Comparison of ENCODE assay signal across 8 cellular contexts in the genomic region with DNA sequence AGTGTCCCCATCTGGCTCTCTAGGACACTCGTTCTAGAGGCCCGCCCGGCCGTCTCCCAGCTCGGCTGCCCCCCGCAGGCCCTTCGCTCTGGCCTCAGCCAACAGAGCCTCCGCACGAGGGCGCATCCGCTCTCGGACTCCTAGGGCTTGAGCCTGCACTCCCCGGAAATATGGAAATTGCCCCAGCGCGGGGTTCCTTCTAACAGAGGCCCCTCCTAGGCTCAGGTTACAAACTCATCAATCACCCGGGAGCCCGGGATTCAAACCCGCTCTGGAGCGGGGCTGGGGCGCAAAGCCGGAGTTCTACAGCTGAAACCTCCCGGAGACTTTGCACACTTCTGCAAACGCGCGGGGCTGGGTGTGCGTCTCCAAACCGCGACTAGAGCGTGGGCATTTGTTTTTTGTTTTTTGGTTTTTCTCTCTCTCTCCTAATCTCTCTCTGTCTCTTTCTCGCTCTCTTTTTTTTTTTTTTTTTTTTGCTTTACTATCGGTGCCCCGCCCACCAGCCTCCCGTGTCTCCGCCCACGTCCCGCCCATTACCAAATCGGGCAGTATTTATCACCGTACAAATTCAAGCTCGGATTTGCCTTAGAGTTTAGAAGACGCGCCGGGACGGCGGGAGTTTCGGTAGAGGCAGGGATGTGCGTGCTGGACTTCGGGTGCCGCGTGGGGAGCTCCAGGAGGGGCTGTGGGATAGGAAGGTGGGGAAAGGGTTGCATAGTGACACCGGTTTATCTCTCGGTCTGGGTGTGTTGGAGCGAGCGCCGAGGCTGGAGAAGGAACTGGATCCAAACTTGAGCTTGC. TPM values are rescaled to one million over a fixed set of nuclear protein-coding genes. Genes with fewer than 3 reads are reported as not detected.
DNase-seq lines count a peak whose midpoint lies in the region; ATAC-seq and TF ChIP-seq lines count a peak whose summit lies in the region.

No MANE protein-coding gene starts in this region.

- H3K23ac ChIP-seq in H9 (ENCODE audit: insufficient read length, low read depth, low read length): no peak overlapping the region

- H3K4me1 ChIP-seq in H9 (ENCODE audit: insufficient read depth, low read length): peaks cover 12% of the 10 kb centered on the region; the same call in 1 of the 2 replicates
- peaks cover 0 to 40% of the 10 kb centered on the region in 2 experiments; a peak in 2 of 4 replicates for H3K4me1 ChIP-seq in SK-N-SH (ENCODE audit: control insufficient read depth in 1 of 2, insufficient read depth in 2 of 2, low read depth in 1 of 2, low read length in 1 of 2)
- no peaks in the 10 kb centered on the region for H3K4me1 ChIP-seq in breast epithelium
- H3K4me1 ChIP-seq in smooth muscle cell (ENCODE audit: low read depth): peaks cover 27% of the 10 kb centered on the region

- H3K27ac Mint-ChIP-seq in H9: no peak overlapping the region

- H3K9me3 ChIP-seq in H9 (ENCODE audit: control insufficient read depth, low read depth, low read length): no peaks in the 10 kb centered on the region
- no peaks in the 10 kb centered on the region for H3K9me3 ChIP-seq in SK-N-SH
- no peaks in the 10 kb centered on the region for H3K9me3 ChIP-seq in breast epithelium
- no peaks in the 10 kb centered on the region for H3K9me3 ChIP-seq in smooth muscle cell (replicated peaks; ENCODE audit: low read depth)

- H3F3A ChIP-seq in SK-N-SH (replicated peaks; ENCODE audit: insufficient read depth): peaks cover 48% of the 10 kb centered on the region
- H3F3A ChIP-seq in smooth muscle cell (ENCODE audit: low read depth): peaks cover 6% of the 10 kb centered on the region

- no peak overlapping the region for H2AK5ac ChIP-seq in H9 (ENCODE audit: insufficient read length, low read length)

- no peak overlapping the region for H4K91ac ChIP-seq in H9 (ENCODE audit: insufficient read length, low read depth, low read length)

- no peak overlapping the region for H2BK120ac ChIP-seq in H9 (ENCODE audit: low read depth, low read length, poor library complexity, severe bottlenecking)

- peak; percentile 40; the same call in 1 of the 2 replicates for TF ChIP-seq RAD21 in SK-N-SH (IDR thresholded peaks at IDR 0.05; ENCODE audit: low read length)

- no peak for TF ChIP-seq EP300 in SK-N-SH (IDR thresholded peaks at IDR 0.05; ENCODE audit: borderline replicate concordance in 1 of 2, low read depth in 1 of 2, low read length in 1 of 2)

- H3K4me3 Mint-ChIP-seq in H9: peak overlapping the region; percentile 77 to 94

- peak; percentile 83 for TF ChIP-seq CTCF in AG10803 (conservative IDR thresholded peaks at IDR 0.05; ENCODE audit: low read length)
- peak; percentile 77 for TF ChIP-seq CTCF in H9 (conservative IDR thresholded peaks at IDR 0.05)
- peak; percentile 80 for TF ChIP-seq CTCF in SK-N-SH (IDR thresholded peaks at IDR 0.05)
- TF ChIP-seq CTCF in breast epithelium (IDR thresholded peaks at IDR 0.05): peak in 1 of 3 donors; percentile 45
- TF ChIP-seq CTCF in smooth muscle cell (IDR thresholded peaks at IDR 0.05; ENCODE audit: borderline replicate concordance, insufficient read depth, poor library complexity, severe bottlenecking): peak; percentile 72

- no peak overlapping the region for H3K4ac ChIP-seq in H9 (ENCODE audit: low read depth, low read length)

- no peak overlapping the region for H3K56ac ChIP-seq in H9 (ENCODE audit: insufficient read length, low read depth, low read length)

- H3K23me2 ChIP-seq in H9 (ENCODE audit: insufficient read length, low read depth, low read length, poor library complexity, severe bottlenecking): peaks cover 14% of the 10 kb centered on the region

- peaks cover 85% of the 10 kb centered on the region for H3K27me3 ChIP-seq in H9 (ENCODE audit: insufficient read depth, low read length)
- no peaks in the 10 kb centered on the region for H3K27me3 ChIP-seq in SK-N-SH (ENCODE audit: insufficient read depth)
- peaks cover 0 to 92% of the 10 kb centered on the region in 2 donors for H3K27me3 ChIP-seq in breast epithelium
- no peaks in the 10 kb centered on the region for H3K27me3 ChIP-seq in smooth muscle cell (ENCODE audit: low read depth)

- H3K18ac ChIP-seq in H9 (ENCODE audit: insufficient read length, low read depth, low read length): no peak overlapping the region

- WGBS in H9 (ENCODE audit: extremely low coverage, insufficient read length, low lambda C conversion rate): no CpG with 5 or more reads among the region's 54 CpGs
- WGBS in SK-N-SH (ENCODE audit: low lambda C conversion rate): 17% methylated on average over 40 of the region's 54 CpGs
- under 1% methylated on average over 54 of the region's 54 CpGs for WGBS in smooth muscle cell (ENCODE audit: low lambda C conversion rate)

- CTCF ChIA-PET in SK-N-SH (lab: Yijun Ruan, JAX): interaction anchor here (1.1 to 1.6 kb wide), 4 partner anchors 185 to 703 kb away, joined by 3 to 6 read pairs (median 4); no protein-coding TSS in a partner anchor

- H3K36me3 ChIP-seq in SK-N-SH (replicated peaks in 1 of 2; ENCODE audit: control insufficient read depth in 1 of 2, insufficient read depth in 2 of 2, low read length in 1 of 2) (peaks cover 0 to 3% of the 10 kb centered on the region in 2 experiments), breast epithelium (no peaks in the 10 kb centered on the region), smooth muscle cell (ENCODE audit: low read depth) (no peaks in the 10 kb centered on the region)

- H3K4me3 ChIP-seq in AG10803 (ENCODE audit: low read length): peak overlapping the region; percentile 71
- peak overlapping the region; percentile 49 to 73 for H3K4me3 ChIP-seq in SK-N-SH (ENCODE audit: low read depth in 2 of 2, low read length in 1 of 2)
- peak overlapping the region; percentile 28 to 63 (median 50) for H3K4me3 ChIP-seq in breast epithelium
- H3K4me3 ChIP-seq in smooth muscle cell: peak overlapping the region; percentile 64

- H3K9ac ChIP-seq in H9 (ENCODE audit: extremely low read depth, insufficient read length, low read length) (no peak overlapping the region), SK-N-SH (peak overlapping the region; percentile 83), smooth muscle cell (ENCODE audit: low read depth) (peak overlapping the region; percentile 69)

- intact Hi-C loops in breast epithelium (cut with DNase I; ENCODE audit: low total_unique reads): no loop called here

- no peak overlapping the region for H2BK5ac ChIP-seq in H9 (ENCODE audit: insufficient read length, low read length)

- H2BK20ac ChIP-seq in H9 (ENCODE audit: low read depth, low read length, poor library complexity, severe bottlenecking): no peak overlapping the region

- H3K79me2 ChIP-seq in H9 (ENCODE audit: insufficient read depth, low read length) (no peaks in the 10 kb centered on the region), SK-N-SH (ENCODE audit: insufficient read depth) (peaks cover 95% of the 10 kb centered on the region), smooth muscle cell (ENCODE audit: low read depth) (no peaks in the 10 kb centered on the region)

- H3T11ph ChIP-seq in H9 (ENCODE audit: low read length): no peak overlapping the region

- no peaks in the 10 kb centered on the region for H3K79me1 ChIP-seq in H9 (ENCODE audit: insufficient read depth, low read depth, low read length, poor library complexity, severe bottlenecking)

- H3K27me3 Mint-ChIP-seq in H9 (ENCODE audit: low read depth): peaks cover 97% of the 10 kb centered on the region

- peaks cover 3 to 5% of the 10 kb centered on the region in 2 experiments; a peak in 3 of 5 replicates for H3K9me3 Mint-ChIP-seq in H9

- H3K4me2 ChIP-seq in H9 (ENCODE audit: insufficient read depth, insufficient read length, low read length) (peak overlapping the region; percentile 54), SK-N-SH (peak overlapping the region; percentile 92), smooth muscle cell (peak overlapping the region; percentile 91)

- H3K14ac ChIP-seq in H9 (ENCODE audit: insufficient read depth, low read length): no peak overlapping the region; the same call in 1 of the 2 replicates

- peak; percentile 94 for DNase-seq in AG10803 (ENCODE audit: low read depth)
- DNase-seq in H9: peak; percentile 95
- DNase-seq in SK-N-SH: peak; percentile 67
- DNase-seq in breast epithelium (ENCODE audit: low spot score in 2 of 2): peak in 1 of 2 donors; percentile 70
- DNase-seq in inferior parietal cortex (ENCODE audit: extremely low spot score): peak; percentile 17
- DNase-seq in smooth muscle cell (lab: John Stamatoyannopoulos, UW; ENCODE audit: unreplicated experiment): peak; percentile 71

- POLR2A ChIA-PET in SK-N-SH (lab: Yijun Ruan, JAX): interaction anchor here (0.6 kb wide), 1 partner anchor 231 kb away, joined by 4 read pairs; no protein-coding TSS in a partner anchor

- no peak for ATAC-seq in HG02678 (IDR thresholded peaks at IDR 0.05; ENCODE audit: unreplicated experiment)
- ATAC-seq in GM18909 (IDR thresholded peaks at IDR 0.05; ENCODE audit: poor library complexity, unreplicated experiment): no peak

- no peak overlapping the region for H3K27ac ChIP-seq in H9 (ENCODE audit: insufficient read length, low read depth, low read length)
- H3K27ac ChIP-seq in SK-N-SH (ENCODE audit: low read depth in 2 of 2, low read length in 1 of 2): peak overlapping the region in 1 of 2 experiments; percentile 96; a peak in 2 of 4 replicates
- H3K27ac ChIP-seq in breast epithelium: peak overlapping the region; percentile 32 to 33
- H3K27ac ChIP-seq in smooth muscle cell (ENCODE audit: low read depth): peak overlapping the region; percentile 28

- no peak overlapping the region for H2BK15ac ChIP-seq in H9 (ENCODE audit: low read depth, low read length)

- H2BK12ac ChIP-seq in H9 (ENCODE audit: insufficient read length, low read depth, low read length): no peak overlapping the region

- TF ChIP-seq POLR2A in breast epithelium (IDR thresholded peaks at IDR 0.05): no peak

- H4K20me1 ChIP-seq in H9 (ENCODE audit: control insufficient read depth, insufficient read depth, insufficient read length) (no peaks in the 10 kb centered on the region), SK-N-SH (ENCODE audit: insufficient read depth) (no peaks in the 10 kb centered on the region), smooth muscle cell (ENCODE audit: low read depth) (peaks cover 3% of the 10 kb centered on the region)

- no peak overlapping the region for H4K8ac ChIP-seq in H9 (replicated peaks; ENCODE audit: insufficient read length, low read depth, low read length)

- H3K36me3 Mint-ChIP-seq in H9 (ENCODE audit: insufficient read depth in 1 of 3, low read depth in 3 of 3): peaks cover 0 to 1% (median 0%) of the 10 kb centered on the region in 3 experiments; a peak in 2 of 7 replicates

- no peak overlapping the region for H2AFZ ChIP-seq in H9 (ENCODE audit: low read length)
- no peak overlapping the region for H2AFZ ChIP-seq in SK-N-SH (ENCODE audit: low read depth)
- H2AFZ ChIP-seq in smooth muscle cell (ENCODE audit: low read depth): peak overlapping the region; percentile 78

- no peak overlapping the region for H4K5ac ChIP-seq in H9 (ENCODE audit: insufficient read length, low read depth, low read length)

- H3K4me1 Mint-ChIP-seq in H9: peaks cover 40 to 53% of the 10 kb centered on the region in 2 experiments

- no peaks in the 10 kb centered on the region for H3K9me2 ChIP-seq in SK-N-SH

RNA-seq across cellular contexts. Expression of gene FOXL1, which starts 2.4 kb away (rescaled TPM):
- total RNA-seq in H9 (2021) (0.09 and 0.18 TPM in 2 replicates), breast epithelium (1 to 10 TPM in 1 of 3 donors, under 1 TPM in 2; 0.16 to 1.5 (median 0.98) TPM), smooth muscle cell (4.6 and 6.8 TPM in 2 replicates)
- polyA plus RNA-seq in SK-N-SH (2012; rRNA removed) (2.5 and 2.8 TPM in 2 replicates), smooth muscle cell (3.8 and 5.4 TPM in 2 replicates)
- 1.7 and 2.3 TPM in 2 replicates for polyA plus RNA-seq in SK-N-SH (2012; cell fraction: cytosol; rRNA removed)
- 5.7 and 15.3 TPM in 2 replicates for polyA plus RNA-seq in SK-N-SH (2012; cell fraction: nucleus; rRNA removed)

RNA-seq across cellular contexts. Expression of gene FOXC2, which starts 9.3 kb away (rescaled TPM):
- total RNA-seq in H9 (2021) (0.07 TPM in 1 of 2 replicates, not detected in the other), breast epithelium (under 1 TPM; 0.15 to 0.98 (median 0.32) TPM), smooth muscle cell (2.7 and 2.8 TPM in 2 replicates)
- polyA plus RNA-seq in SK-N-SH (2012; rRNA removed) (0.37 and 1.3 TPM in 2 replicates), smooth muscle cell (18.0 and 18.1 TPM in 2 replicates)
- 1.1 TPM in 2 replicates for polyA plus RNA-seq in SK-N-SH (2012; cell fraction: cytosol; rRNA removed)
- polyA plus RNA-seq in SK-N-SH (2012; cell fraction: nucleus; rRNA removed): 2.0 TPM in 2 replicates

RNA-seq across cellular contexts. Expression of gene MTHFSD, which starts 20.9 kb away (rescaled TPM):
- total RNA-seq in H9 (2021) (3.4 and 4.7 TPM in 2 replicates), breast epithelium (10 to 100 TPM; 15.8 to 30.2 (median 27.7) TPM), smooth muscle cell (14.7 and 23.0 TPM in 2 replicates)
- polyA plus RNA-seq in SK-N-SH (2012; rRNA removed) (15.6 and 18.7 TPM in 2 replicates), smooth muscle cell (13.3 and 16.5 TPM in 2 replicates)
- 5.6 and 8.7 TPM in 2 replicates for polyA plus RNA-seq in SK-N-SH (2012; cell fraction: cytosol; rRNA removed)
- polyA plus RNA-seq in SK-N-SH (2012; cell fraction: nucleus; rRNA removed): 61.2 and 70.2 TPM in 2 replicates
